Comparison of ENCODE assay signal across 29 cellular contexts in genomic region chr1:186997877-186998276, GRCh38.
A peak's percentile ranks its signal among the peaks of the same experiment; 100 is the strongest.
DNase-seq lines count a peak whose midpoint lies in the region; ATAC-seq, FAIRE-seq and TF ChIP-seq lines count a peak whose summit lies in the region.
"Had no signal": no experiment of that assay in that cellular context is flagged by ENCODE, and none has a peak within 500 bp of the region (broad histone marks: within the 10 kb centered on the region; RNA-seq: fewer than 3 reads in every experiment).

No MANE protein-coding gene starts in this region.

- peaks cover 13% of the 10 kb centered on the region for H3K27me3 Mint-ChIP-seq in chondrocyte (ENCODE audit: low read depth)
- H3K27me3 Mint-ChIP-seq: CD4-positive, CD25-positive, alpha-beta regulatory T cell had no signal

- no peaks in the 10 kb centered on the region for H3K36me3 ChIP-seq in small intestine (ENCODE audit: control insufficient read depth in 2 of 2, insufficient read depth in 2 of 2, low read length in 2 of 2)
- H3K36me3 ChIP-seq: BE2C, BLaER1 had no signal

- no peaks in the 10 kb centered on the region for H3K4me1 Mint-ChIP-seq in chondrocyte (ENCODE audit: low read depth)
- H3K4me1 Mint-ChIP-seq: CD4-positive, alpha-beta memory T cell; CD4-positive, CD25-positive, alpha-beta regulatory T cell; CD8-positive, alpha-beta memory T cell had no signal

- FAIRE-seq in islet of Langerhans (lab: Jason Lieb, UNC) (peak; percentile 56), small intestine (lab: Jason Lieb, UNC) (no peak)
- FAIRE-seq: A204.1, GM12878, GM12892, GM18507 had no signal

- H3K4me3 ChIP-seq in LNCaP clone FGC (ENCODE audit: low read depth, low read length) (no peak overlapping the region), small intestine (ENCODE audit: low read depth in 1 of 2, low read length in 2 of 2) (no peak overlapping the region)
- H3K4me3 ChIP-seq: BLaER1, GM12878 had no signal

- H3K9me3 Mint-ChIP-seq in chondrocyte (ENCODE audit: low read depth), result peaks cover 6% of the 10 kb centered on the region
- H3K9me3 Mint-ChIP-seq: CD4-positive, CD25-positive, alpha-beta regulatory T cell; CD8-positive, alpha-beta memory T cell had no signal

- H3K27ac ChIP-seq in 22Rv1 (peak overlapping the region; percentile 38), small intestine (ENCODE audit: low read depth in 1 of 2, low read length in 1 of 2) (no peak overlapping the region)
- H3K27ac ChIP-seq: BLaER1 had no signal

- WGBS in small intestine, 3 donors, result 3 to 30% (median 4%) methylated on average over 1 of the region's 1 CpG

- TF ChIP-seq CTCF in 22Rv1 (IDR thresholded peaks at IDR 0.05) (no peak), LNCaP clone FGC (IDR thresholded peaks at IDR 0.05; ENCODE audit: control insufficient read depth, extremely low read depth, insufficient read depth) (no peak), chondrocyte (IDR thresholded peaks at IDR 0.05) (no peak)

- no peaks in the 10 kb centered on the region for H3K4me1 ChIP-seq in small intestine (ENCODE audit: control insufficient read depth in 2 of 2, insufficient read depth in 1 of 2, low read depth in 1 of 2, low read length in 1 of 2)
- H3K4me1 ChIP-seq: BE2C, BLaER1, Caco-2 had no signal

- no peak overlapping the region for H3K4me3 Mint-ChIP-seq in chondrocyte (ENCODE audit: unreplicated experiment)
- H3K4me3 Mint-ChIP-seq: CD14-positive monocyte; CD4-positive, alpha-beta memory T cell; CD4-positive, CD25-positive, alpha-beta regulatory T cell; CD8-positive, alpha-beta memory T cell had no signal

- DNase-seq in LNCaP clone FGC (ENCODE audit: low read depth) (peak; percentile 82), small intestine (peak; percentile 11), chondrocyte (ENCODE audit: low spot score) (no peak), ecto neural progenitor cell (ENCODE audit: low spot score) (no peak)
- DNase-seq: 8988T; ACHN; BE2C; C1 segment of cervical spinal cord; Caco-2; Calu3; CD4-positive, alpha-beta memory T cell; CD4-positive, CD25-positive, alpha-beta regulatory T cell; CD8-positive, alpha-beta memory T cell; DMS 273 treated with DMSO at 0.1 percent for 48 hours; DMS153; DMS53; DMS79; DND-41; EL; GDM1 had no signal

- H3K36me3 Mint-ChIP-seq in chondrocyte (ENCODE audit: low read depth), result no peaks in the 10 kb centered on the region
- H3K36me3 Mint-ChIP-seq: CD14-positive monocyte; CD4-positive, alpha-beta memory T cell; CD4-positive, CD25-positive, alpha-beta regulatory T cell; CD8-positive, alpha-beta memory T cell had no signal

- H3K27ac Mint-ChIP-seq in chondrocyte (ENCODE audit: unreplicated experiment), result no peak overlapping the region
- H3K27ac Mint-ChIP-seq: CD14-positive monocyte; CD4-positive, alpha-beta memory T cell; CD4-positive, CD25-positive, alpha-beta regulatory T cell; CD8-positive, alpha-beta memory T cell had no signal

- no peaks in the 10 kb centered on the region for H3K9me3 ChIP-seq in small intestine (ENCODE audit: control insufficient read depth, low read depth)
- H3K9me3 ChIP-seq: BE2C, BLaER1, Caco-2 had no signal

- H3K27me3 ChIP-seq in small intestine (ENCODE audit: control insufficient read depth in 2 of 2, insufficient read depth in 2 of 2, low read length in 2 of 2), result no peaks in the 10 kb centered on the region
- H3K27me3 ChIP-seq: BE2C, BLaER1 had no signal

- ATAC-seq in activated CD4-positive, CD25-positive, alpha-beta regulatory T cell treated with anti-CD3 and anti-CD28 coated beads, Interleukin-2, amount 50 U/mL, for 24 hours, result no peak
- ATAC-seq: GM12878 had no signal

Comparison
In these comparisons a context has a peak if more than half of its experiments do, and no peak if none do; other contexts are left out.
1. DNase-seq: peak in LNCaP clone FGC (single experiment) and small intestine (single experiment); none in chondrocyte (single experiment) and ecto neural progenitor cell (single experiment).